26 cellular contexts compared by ENCODE assay signal in genomic region chr7:32539366-32539765, GRCh38.
"Had no signal": no experiment of that assay in that cellular context is flagged by ENCODE, and none has a peak within 500 bp of the region (broad histone marks: within the 10 kb centered on the region; RNA-seq: fewer than 3 reads in every experiment).

No MANE protein-coding gene starts in this region.

- H3K27ac Mint-ChIP-seq: dendritic cell treated with granulocyte-macrophage colony-stimulating factor and Interleukin-4, amounts not matched to agents 40 ng/mL and 50 ng/mL, for 4 days had no signal

- H3K27me3 Mint-ChIP-seq: dendritic cell treated with granulocyte-macrophage colony-stimulating factor and Interleukin-4, amounts not matched to agents 40 ng/mL and 50 ng/mL, for 4 days; naive thymus-derived CD4-positive, alpha-beta T cell had no signal

- H3K27ac ChIP-seq: colonic mucosa, esophagus muscularis mucosa, foreskin keratinocyte, heart right ventricle, left lung, pancreas, right lobe of liver, thoracic aorta, tibial nerve, upper lobe of left lung had no signal

- DNase-seq: colonic mucosa; effector CD8-positive, alpha-beta T cell; foreskin keratinocyte; glutamatergic neuron; heart right ventricle; hippocampal formation; left cardiac atrium; left lung; mesendoderm; midbrain; naive thymus-derived CD4-positive, alpha-beta T cell; occipital lobe; pancreas; right lobe of liver; small intestine; stimulated activated CD4-positive, alpha-beta T cell treated with anti-CD3 and anti-CD28 coated beads, Interleukin-15, amount 100 ng/mL, for 24 hours; stimulated activated CD4-positive, alpha-beta T cell treated with anti-CD3 and anti-CD28 coated beads, Interleukin-2, amount 100 ng/mL, for 48 hours; stimulated activated naive CD4-positive, alpha-beta T cell treated with Interleukin-2 at 50 U/mL for 16 hours; upper lobe of left lung had no signal

- H3K36me3 ChIP-seq: right lobe of liver had no signal

- H3K9me3 ChIP-seq: colonic mucosa, esophagus muscularis mucosa, heart right ventricle, left lung, pancreas, right lobe of liver, thoracic aorta, tibial nerve, upper lobe of left lung had no signal

- ATAC-seq: foreskin keratinocyte; heart right ventricle; left cardiac atrium; left lung; naive thymus-derived CD4-positive, alpha-beta T cell; pancreas; right lobe of liver had no signal

- H3K4me3 Mint-ChIP-seq: dendritic cell treated with granulocyte-macrophage colony-stimulating factor and Interleukin-4, amounts not matched to agents 40 ng/mL and 50 ng/mL, for 4 days; naive thymus-derived CD4-positive, alpha-beta T cell had no signal

- H3K27me3 ChIP-seq: colonic mucosa, esophagus muscularis mucosa, foreskin keratinocyte, heart right ventricle, left lung, pancreas, right lobe of liver, tibial nerve, upper lobe of left lung had no signal

- H3K4me1 ChIP-seq: colonic mucosa, right lobe of liver had no signal

- H3K4me3 ChIP-seq: colonic mucosa, esophagus muscularis mucosa, heart right ventricle, left lung, pancreas, right lobe of liver, thoracic aorta, tibial nerve, upper lobe of left lung had no signal

- H3K9me3 Mint-ChIP-seq: dendritic cell treated with granulocyte-macrophage colony-stimulating factor and Interleukin-4, amounts not matched to agents 40 ng/mL and 50 ng/mL, for 4 days; naive thymus-derived CD4-positive, alpha-beta T cell had no signal

- FAIRE-seq: endothelial cell of umbilical vein, islet of Langerhans, pancreas, small intestine, urothelium cell line had no signal
